Comparison of ENCODE assay signal across 18 cellular contexts in genomic region chr15:101027273-101027901, GRCh38.
DNase-seq lines count a peak whose midpoint lies in the region; ATAC-seq, FAIRE-seq and TF ChIP-seq lines count a peak whose summit lies in the region.
"Had no signal": no experiment of that assay in that cellular context is flagged by ENCODE, and none has a peak within 500 bp of the region (broad histone marks: within the 10 kb centered on the region; RNA-seq: fewer than 3 reads in every experiment).

No MANE protein-coding gene starts in this region.

- CTCF ChIA-PET in activated CD4-positive, alpha-beta memory T cell treated with anti-CD3 and anti-CD28 coated beads, Interleukin-2, amount 10 ng/mL, durations not matched to agents 7 days and 5 days (lab: Charles Lee) = interaction anchor here (1.0 to 1.5 kb wide), 2 partner anchors 21 to 231 kb away, joined by 3 to 4 read pairs; no protein-coding TSS in a partner anchor
- CTCF ChIA-PET in activated CD4-positive, alpha-beta memory T cell treated with anti-CD3 and anti-CD28 coated beads for 36 hours (lab: Charles Lee) = interaction anchor here (1.2 to 1.5 kb wide), 3 partner anchors 11 to 231 kb away, joined by 4 to 9 read pairs (median 6); no protein-coding TSS in a partner anchor
- CTCF ChIA-PET in HepG2 (lab: Yijun Ruan, JAX; ENCODE audit: low intra/inter-chr PET ratio, low total read pairs) = no interaction called here

- H3K4me1 ChIP-seq in HepG2 (ENCODE audit: insufficient read depth, low read length) (peaks cover 48% of the 10 kb centered on the region), tibial artery (no peaks in the 10 kb centered on the region)

- no peaks in the 10 kb centered on the region for H3K9me3 Mint-ChIP-seq in activated CD4-positive, alpha-beta memory T cell treated with anti-CD3 and anti-CD28 coated beads, Interleukin-2, amount 10 ng/mL, durations not matched to agents 7 days and 5 days
- no peaks in the 10 kb centered on the region for H3K9me3 Mint-ChIP-seq in activated CD4-positive, alpha-beta memory T cell treated with anti-CD3 and anti-CD28 coated beads for 36 hours
- H3K9me3 Mint-ChIP-seq: activated CD4-positive, alpha-beta T cell treated with anti-CD3 and anti-CD28 coated beads, Interleukin-2, amount 10 ng/mL, durations not matched to agents 24 days and 14 days; stimulated activated naive CD8-positive, alpha-beta T cell treated with anti-CD3 and anti-CD28 coated beads, Interleukin-15, Interleukin-2, amounts not matched to agents 100 ng/mL and 50 ng/mL, for 24 hours had no signal

- peak; percentile 10 for DNase-seq in activated CD4-positive, alpha-beta memory T cell treated with anti-CD3 and anti-CD28 coated beads, Interleukin-2, amount 10 ng/mL, durations not matched to agents 7 days and 5 days
- no peak for DNase-seq in activated CD4-positive, alpha-beta memory T cell treated with anti-CD3 and anti-CD28 coated beads for 36 hours
- peak; percentile 3 for DNase-seq in WERI-Rb-1
- DNase-seq in HepG2 (ENCODE audit: low spot score) = no peak
- DNase-seq in tibial artery = peak; percentile 3 to 61
- DNase-seq in NOMO-1 treated with dmso at 0.1 percent for 144 hours (lab: John Stamatoyannopoulos, UW; ENCODE audit: unreplicated experiment) = no peak
- no peak for DNase-seq in putamen (ENCODE audit: low spot score)
- DNase-seq in NCI-H82 (lab: John Stamatoyannopoulos, UW) = no peak
- DNase-seq: activated CD4-positive, alpha-beta T cell treated with anti-CD3 and anti-CD28 coated beads, Interleukin-2, amount 10 ng/mL, durations not matched to agents 24 days and 14 days; activated effector memory CD4-positive, alpha-beta T cell treated with anti-CD3 and anti-CD28 coated beads, Interleukin-2, amount 50 U/mL, for 16 hours; Calu3; lower lobe of right lung; MG63; NCI-H446 treated with DMSO at 0.1 percent for 48 hours had no signal

- no peak for TF ChIP-seq POLR2A in HepG2 (IDR thresholded peaks at IDR 0.05; ENCODE audit: insufficient read depth in 1 of 2, low read depth in 2 of 2, low read length in 2 of 2)

- no peak overlapping the region for H2AFZ ChIP-seq in HepG2 (ENCODE audit: low read length)

- H3K79me2 ChIP-seq in HepG2 (ENCODE audit: insufficient read depth, low read length) = no peaks in the 10 kb centered on the region

- H3K27me3 Mint-ChIP-seq in activated CD4-positive, alpha-beta memory T cell treated with anti-CD3 and anti-CD28 coated beads, Interleukin-2, amount 10 ng/mL, durations not matched to agents 7 days and 5 days = peaks cover 15% of the 10 kb centered on the region
- peaks cover 4% of the 10 kb centered on the region for H3K27me3 Mint-ChIP-seq in activated CD4-positive, alpha-beta memory T cell treated with anti-CD3 and anti-CD28 coated beads for 36 hours

- H3K36me3 Mint-ChIP-seq in activated CD4-positive, alpha-beta memory T cell treated with anti-CD3 and anti-CD28 coated beads, Interleukin-2, amount 10 ng/mL, durations not matched to agents 7 days and 5 days (ENCODE audit: low read depth) = no peaks in the 10 kb centered on the region
- H3K36me3 Mint-ChIP-seq in activated CD4-positive, alpha-beta memory T cell treated with anti-CD3 and anti-CD28 coated beads for 36 hours = no peaks in the 10 kb centered on the region

- H3K27ac ChIP-seq in WERI-Rb-1 (no peak overlapping the region), HepG2 (ENCODE audit: extremely low read length, insufficient read depth, low read length) (no peak overlapping the region), tibial artery (no peak overlapping the region)
- H3K27ac ChIP-seq: lower lobe of right lung, neutrophil had no signal

- no peak overlapping the region for H3K4me3 ChIP-seq in WERI-Rb-1 (ENCODE audit: low read depth, low read length)
- peak overlapping the region in 1 of 3 experiments; percentile 36; a peak in 1 of 6 replicates for H3K4me3 ChIP-seq in HepG2 (replicated peaks in 1 of 3; ENCODE audit: insufficient read depth in 1 of 3, low read depth in 2 of 3, low read length in 3 of 3)
- no peak overlapping the region for H3K4me3 ChIP-seq in tibial artery
- H3K4me3 ChIP-seq: lower lobe of right lung, MG63, smooth muscle cell had no signal

- no peak for FAIRE-seq in HepG2 (lab: Jason Lieb, UNC)
- FAIRE-seq: astrocyte had no signal

- POLR2A ChIA-PET in activated CD4-positive, alpha-beta memory T cell treated with anti-CD3 and anti-CD28 coated beads, Interleukin-2, amount 10 ng/mL, durations not matched to agents 7 days and 5 days (lab: Charles Lee) = no interaction called here
- POLR2A ChIA-PET in activated CD4-positive, alpha-beta memory T cell treated with anti-CD3 and anti-CD28 coated beads for 36 hours (lab: Charles Lee) = no interaction called here
- POLR2A ChIA-PET in HepG2 (lab: Yijun Ruan, JAX) = no interaction called here

- ATAC-seq in HepG2 = peak; percentile 33
- ATAC-seq: lower lobe of right lung had no signal

- no peaks in the 10 kb centered on the region for H3K4me1 Mint-ChIP-seq in activated CD4-positive, alpha-beta memory T cell treated with anti-CD3 and anti-CD28 coated beads, Interleukin-2, amount 10 ng/mL, durations not matched to agents 7 days and 5 days
- H3K4me1 Mint-ChIP-seq in activated CD4-positive, alpha-beta memory T cell treated with anti-CD3 and anti-CD28 coated beads for 36 hours (ENCODE audit: low read depth) = no peaks in the 10 kb centered on the region
- H3K4me1 Mint-ChIP-seq: activated CD4-positive, alpha-beta T cell treated with anti-CD3 and anti-CD28 coated beads, Interleukin-2, amount 10 ng/mL, durations not matched to agents 24 days and 14 days had no signal

- BruUV-seq in HepG2 (replicated peaks; lab: Mats Ljungman, UMichigan) = no TSS peak

- H3K36me3 ChIP-seq in WERI-Rb-1 (no peaks in the 10 kb centered on the region), HepG2 (replicated peaks in 1 of 2; ENCODE audit: control insufficient read depth in 1 of 2, insufficient read depth in 2 of 2, low read length in 2 of 2) (no peaks in the 10 kb centered on the region), tibial artery (peaks cover 0 to 58% (median 23%) of the 10 kb centered on the region in 3 donors)

- in situ Hi-C loops in HepG2 (cut with HindIII; ENCODE audit: extremely low pct_ligation_motif_present, low pct_unique_long_range_greater_than_20kb) = no loop called here

- 53% methylated on average over 2 of the region's 25 CpGs for WGBS in HepG2 (ENCODE audit: low lambda C conversion rate)

- H3K27me3 ChIP-seq in WERI-Rb-1 (ENCODE audit: insufficient read depth, low read depth, severe bottlenecking) (no peaks in the 10 kb centered on the region), HepG2 (ENCODE audit: control insufficient read depth in 1 of 2, insufficient read depth in 2 of 2, low read length in 2 of 2) (peaks cover 10 to 85% of the 10 kb centered on the region in 2 experiments), tibial artery (no peaks in the 10 kb centered on the region)
- H3K27me3 ChIP-seq: MG63, neutrophil had no signal

- no peak overlapping the region for H3K9ac ChIP-seq in HepG2 (ENCODE audit: insufficient read depth, low read depth, low read length)

- peak overlapping the region; percentile 60 for H3K4me2 ChIP-seq in HepG2 (ENCODE audit: low read depth, low read length)
- H3K4me2 ChIP-seq: smooth muscle cell had no signal

- no peaks in the 10 kb centered on the region for H4K20me1 ChIP-seq in HepG2 (ENCODE audit: insufficient read depth, low read length)

- TF ChIP-seq CTCF in WERI-Rb-1 (IDR thresholded peaks at IDR 0.05; ENCODE audit: low read depth, low read length) (no peak), HepG2 (CRISPR knock-in tag; IDR thresholded peaks at IDR 0.05) (no peak), tibial artery (IDR thresholded peaks at IDR 0.05) (no peak)

- intact Hi-C loops in activated CD4-positive, alpha-beta memory T cell treated with anti-CD3 and anti-CD28 coated beads for 36 hours (cut with micrococcal nuclease) = no loop called here
- intact Hi-C loops in HepG2 (cut with micrococcal nuclease; ENCODE audit: unreplicated experiment) = no loop called here
- intact Hi-C loops in tibial artery (cut with DNase I; ENCODE audit: low total_unique reads) = no loop called here

- no peaks in the 10 kb centered on the region for H3K9me3 ChIP-seq in WERI-Rb-1 (ENCODE audit: severe bottlenecking)
- H3K9me3 ChIP-seq in HepG2 (ENCODE audit: low read length) = no peaks in the 10 kb centered on the region
- H3K9me3 ChIP-seq in tibial artery = no peaks in the 10 kb centered on the region
- H3K9me3 ChIP-seq: lower lobe of right lung, MG63, neutrophil had no signal

- no peak overlapping the region for H3K4me3 Mint-ChIP-seq in activated CD4-positive, alpha-beta memory T cell treated with anti-CD3 and anti-CD28 coated beads, Interleukin-2, amount 10 ng/mL, durations not matched to agents 7 days and 5 days
- no peak overlapping the region for H3K4me3 Mint-ChIP-seq in activated CD4-positive, alpha-beta memory T cell treated with anti-CD3 and anti-CD28 coated beads for 36 hours
- H3K4me3 Mint-ChIP-seq: activated CD4-positive, alpha-beta T cell treated with anti-CD3 and anti-CD28 coated beads, Interleukin-2, amount 10 ng/mL, durations not matched to agents 24 days and 14 days; stimulated activated naive CD8-positive, alpha-beta T cell treated with anti-CD3 and anti-CD28 coated beads, Interleukin-15, Interleukin-2, amounts not matched to agents 100 ng/mL and 50 ng/mL, for 24 hours had no signal

- no peak for TF ChIP-seq EP300 in HepG2 (IDR thresholded peaks at IDR 0.05; ENCODE audit: low read depth in 2 of 2, low read length in 2 of 2)
- no peak for TF ChIP-seq EP300 in HepG2 (CRISPR knock-in tag; IDR thresholded peaks at IDR 0.05; ENCODE audit: borderline replicate concordance)

- no peak for TF ChIP-seq RAD21 in HepG2 (CRISPR knock-in tag; IDR thresholded peaks at IDR 0.05)

- no peak overlapping the region for H3K27ac Mint-ChIP-seq in activated CD4-positive, alpha-beta memory T cell treated with anti-CD3 and anti-CD28 coated beads, Interleukin-2, amount 10 ng/mL, durations not matched to agents 7 days and 5 days
- H3K27ac Mint-ChIP-seq in activated CD4-positive, alpha-beta memory T cell treated with anti-CD3 and anti-CD28 coated beads for 36 hours = no peak overlapping the region
- H3K27ac Mint-ChIP-seq: activated CD4-positive, alpha-beta T cell treated with anti-CD3 and anti-CD28 coated beads, Interleukin-2, amount 10 ng/mL, durations not matched to agents 24 days and 14 days; stimulated activated naive CD8-positive, alpha-beta T cell treated with anti-CD3 and anti-CD28 coated beads, Interleukin-15, Interleukin-2, amounts not matched to agents 100 ng/mL and 50 ng/mL, for 24 hours had no signal

TF ChIP-seq in HepG2, 621 proteins besides CTCF, POLR2A, EP300 and RAD21 (continues in another document):
- peak; percentile 1; the same call in 1 of the 2 replicates for TF ChIP-seq ZNF788 (CRISPR knock-in tag; IDR thresholded peaks at IDR 0.05; ENCODE audit: borderline replicate concordance)

Comparison
In these comparisons a context has a peak if more than half of its experiments do, and no peak if none do; other contexts are left out.
1. DNase-seq: peak in activated CD4-positive, alpha-beta memory T cell treated with anti-CD3 and anti-CD28 coated beads, Interleukin-2, amount 10 ng/mL, durations not matched to agents 7 days and 5 days (single experiment), WERI-Rb-1 (single experiment) and tibial artery (2 of 2); none in activated CD4-positive, alpha-beta memory T cell treated with anti-CD3 and anti-CD28 coated beads for 36 hours (single experiment), HepG2 (single experiment), NOMO-1 treated with dmso at 0.1 percent for 144 hours (single experiment), putamen (single experiment) and NCI-H82 (single experiment).